ENCODE assay signal across 9 cellular contexts in genomic region chr6:16409531-16410441, GRCh38.
DNase-seq lines count a peak whose midpoint lies in the region; ATAC-seq and TF ChIP-seq lines count a peak whose summit lies in the region.
"Had no signal": no experiment of that assay in that cellular context is flagged by ENCODE, and none has a peak within 500 bp of the region (broad histone marks: within the 10 kb centered on the region; RNA-seq: fewer than 3 reads in every experiment).

No MANE protein-coding gene starts in this region.

- peak; percentile 0 for DNase-seq in NCI-H1092 treated with DMSO at 0.1 percent for 48 hours (lab: John Stamatoyannopoulos, UW)
- no peak for DNase-seq in NCI-H1092 (lab: John Stamatoyannopoulos, UW)
- peak; percentile 74 for DNase-seq in KBM-7
- peak in 2 of 3 donors; percentile 35 to 46 for DNase-seq in T-helper 17 cell
- DNase-seq in brain microvascular endothelial cell = peak; percentile 50
- DNase-seq in iPS DF 4.7 (ENCODE audit: extremely low read depth, low spot score) = peak; percentile 53
- peak; percentile 29 to 52 for DNase-seq in stimulated activated CD4-positive, alpha-beta T cell treated with anti-CD3 and anti-CD28 coated beads, Interleukin-12 subunit alpha, Interleukin-12 subunit beta, amount 100 ng/mL, for 24 hours (ENCODE audit: low read depth in 2 of 2)

- no peaks in the 10 kb centered on the region for H3K9me3 ChIP-seq in T-helper 17 cell (ENCODE audit: control insufficient read depth, low read length, poor library complexity, severe bottlenecking)
- H3K9me3 ChIP-seq: BLaER1 had no signal

- no peak overlapping the region for H3K4me3 ChIP-seq in brain microvascular endothelial cell (ENCODE audit: low read depth, low read length)
- H3K4me3 ChIP-seq: BLaER1 had no signal

- in situ Hi-C loops in KBM-7 (cut with MboI; ENCODE audit: low pct_unique_long_range_greater_than_20kb, low sequenced_read_pairs) = no loop called here
- in situ Hi-C loops in brain microvascular endothelial cell (cut with HindIII; ENCODE audit: low pct_ligation_motif_present, low sequenced_read_pairs) = no loop called here

- H3K36me3 Mint-ChIP-seq in T-helper 17 cell (ENCODE audit: low read depth) = no peaks in the 10 kb centered on the region

- peaks cover 49% of the 10 kb centered on the region for H3K4me1 Mint-ChIP-seq in T-helper 17 cell

- peak overlapping the region; percentile 81 for H3K4me3 Mint-ChIP-seq in T-helper 17 cell

- peaks cover 2% of the 10 kb centered on the region for H3K36me3 ChIP-seq in brain microvascular endothelial cell (replicated peaks)
- H3K36me3 ChIP-seq: BLaER1 had no signal

- ATAC-seq in T-helper 17 cell = peak; percentile 67
- ATAC-seq in HG03439 (IDR thresholded peaks at IDR 0.05; ENCODE audit: unreplicated experiment) = no peak

- peak; percentile 98 for TF ChIP-seq CTCF in brain microvascular endothelial cell (IDR thresholded peaks at IDR 0.05; ENCODE audit: low read depth, low read length, missing control alignments)

- no peaks in the 10 kb centered on the region for H3K27me3 Mint-ChIP-seq in T-helper 17 cell

- no peak overlapping the region for H3K27ac ChIP-seq in brain microvascular endothelial cell
- H3K27ac ChIP-seq: BLaER1 had no signal

- peak overlapping the region; percentile 96 for H3K27ac Mint-ChIP-seq in T-helper 17 cell

- H3K27me3 ChIP-seq in brain microvascular endothelial cell (replicated peaks) = no peaks in the 10 kb centered on the region
- H3K27me3 ChIP-seq: BLaER1 had no signal
